In the genomic region with DNA sequence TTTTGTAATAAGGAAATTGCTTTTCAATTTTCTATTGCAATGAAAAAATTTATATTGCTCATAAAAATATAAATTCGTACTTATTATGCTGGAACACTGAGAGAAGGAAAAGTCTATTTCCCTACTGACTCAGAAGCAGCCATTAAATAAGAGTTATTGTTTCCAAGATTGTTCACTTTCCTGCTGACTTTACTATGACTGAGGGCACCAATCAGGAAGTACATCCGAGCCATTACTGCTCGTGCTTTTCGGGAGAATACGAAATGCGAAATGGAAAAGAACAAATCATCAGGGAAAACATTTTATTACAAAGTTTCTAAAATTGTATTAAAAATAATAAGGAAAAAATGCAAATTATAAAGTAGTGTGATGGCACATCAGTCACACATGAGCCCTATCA, we compare ENCODE assay signal across 34 cellular contexts.
"Had no signal": no experiment of that assay in that cellular context is flagged by ENCODE, and none has a peak within 500 bp of the region (broad histone marks: within the 10 kb centered on the region; RNA-seq: fewer than 3 reads in every experiment).

No MANE protein-coding gene starts in this region.

- H3K4me3 ChIP-seq: MG63 had no signal

- H3K27me3 ChIP-seq: MG63 had no signal

- DNase-seq: Karpas-422, Kasumi-1, MG63, MM.1S, MV-4-11, NCI-H1048, NCI-H1092, NCI-H1092 treated with DMSO at 0.1 percent for 48 hours, NCI-H1105, NCI-H1105 treated with DMSO at 0.1 percent for 48 hours, NCI-H1417, NCI-H1417 treated with DMSO at 0.1 percent for 48 hours, NCI-H1436, NCI-H1436 treated with DMSO at 0.1 percent for 48 hours, NCI-H146, NCI-H1694, NCI-H1694 treated with DMSO at 0.1 percent for 48 hours, NCI-H187, NCI-H187 treated with DMSO at 0.1 percent for 48 hours, NCI-H1930, NCI-H2029, NCI-H2029 treated with DMSO at 0.1 percent for 48 hours, NCI-H2081, NCI-H2081 treated with DMSO at 0.1 percent for 48 hours, NCI-H2107, NCI-H2171, NCI-H2171 treated with DMSO at 0.1 percent for 48 hours, NCI-H2227 treated with DMSO at 0.1 percent for 48 hours, NCI-H226, NCI-H345, NCI-H446, NCI-H446 treated with DMSO at 0.1 percent for 48 hours, NCI-H510A, NCI-H510A treated with DMSO at 0.1 percent for 48 hours had no signal

- H3K36me3 ChIP-seq: MG63 had no signal
